ENCODE assay signal across 21 cellular contexts in the genomic region with DNA sequence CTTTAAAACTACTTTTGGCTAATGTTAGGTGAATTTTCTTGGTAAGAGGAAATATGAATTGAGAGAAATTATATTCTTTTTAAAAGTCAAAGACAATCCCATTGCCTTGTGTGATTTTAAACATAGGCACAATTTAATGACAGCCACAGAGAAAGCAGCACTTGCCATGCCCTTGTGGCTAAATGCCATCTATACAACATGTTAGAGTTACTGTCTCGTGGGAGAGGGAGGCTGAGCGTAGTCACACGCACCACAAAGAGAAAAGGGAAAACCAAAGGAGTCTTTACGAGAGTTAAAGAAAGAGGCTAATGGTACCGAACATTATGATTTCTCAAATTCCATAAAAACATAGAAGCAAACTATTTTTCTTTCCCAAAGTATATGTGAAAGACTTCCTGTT.
DNase-seq lines count a peak whose midpoint lies in the region; ATAC-seq and TF ChIP-seq lines count a peak whose summit lies in the region.
"Had no signal": no experiment of that assay in that cellular context is flagged by ENCODE, and none has a peak within 500 bp of the region (broad histone marks: within the 10 kb centered on the region; RNA-seq: fewer than 3 reads in every experiment).

No MANE protein-coding gene starts in this region.

- ATAC-seq in GM23338 = peak; percentile 45; the same call in 1 of the 3 replicates
- no peak for ATAC-seq in activated CD4-positive, alpha-beta T cell treated with anti-CD3 and anti-CD28 coated beads for 36 hours
- ATAC-seq: A549, K562, PC-3 had no signal

- POLR2A ChIA-PET in activated CD4-positive, alpha-beta memory T cell treated with anti-CD3 and anti-CD28 coated beads for 36 hours (lab: Charles Lee) = no interaction called here
- POLR2A ChIA-PET in activated CD4-positive, alpha-beta T cell treated with anti-CD3 and anti-CD28 coated beads for 36 hours (lab: Charles Lee) = no interaction called here

- H3K4me1 Mint-ChIP-seq in GM23338 = no peaks in the 10 kb centered on the region; the same call in 2 of the 3 replicates
- H3K4me1 Mint-ChIP-seq in activated CD4-positive, alpha-beta memory T cell treated with anti-CD3 and anti-CD28 coated beads for 36 hours (ENCODE audit: low read depth) = peaks cover 28% of the 10 kb centered on the region
- peaks cover 38% of the 10 kb centered on the region for H3K4me1 Mint-ChIP-seq in activated CD4-positive, alpha-beta T cell treated with anti-CD3 and anti-CD28 coated beads for 36 hours
- H3K4me1 Mint-ChIP-seq: H9 had no signal

- CTCF ChIA-PET in activated CD4-positive, alpha-beta memory T cell treated with anti-CD3 and anti-CD28 coated beads for 36 hours (lab: Charles Lee) = no interaction called here
- CTCF ChIA-PET in activated CD4-positive, alpha-beta T cell treated with anti-CD3 and anti-CD28 coated beads for 36 hours (lab: Charles Lee) = no interaction called here

- no peak overlapping the region for H3K4me3 ChIP-seq in GM23338
- H3K4me3 ChIP-seq: A549, K562 had no signal

- H3K79me2 ChIP-seq in GM23338 (replicated peaks; ENCODE audit: insufficient read depth) = no peaks in the 10 kb centered on the region

- no peaks in the 10 kb centered on the region for H3K9me3 Mint-ChIP-seq in GM23338
- H3K9me3 Mint-ChIP-seq in activated CD4-positive, alpha-beta memory T cell treated with anti-CD3 and anti-CD28 coated beads for 36 hours = no peaks in the 10 kb centered on the region
- no peaks in the 10 kb centered on the region for H3K9me3 Mint-ChIP-seq in activated CD4-positive, alpha-beta T cell treated with anti-CD3 and anti-CD28 coated beads for 36 hours (ENCODE audit: low read depth)
- H3K9me3 Mint-ChIP-seq: H9, HFFc6 had no signal

- no peaks in the 10 kb centered on the region for H3K36me3 ChIP-seq in GM23338 (ENCODE audit: insufficient read depth)
- H3K36me3 ChIP-seq: BE2C had no signal

- H3K27ac ChIP-seq in GM23338 (ENCODE audit: low read depth) = no peak overlapping the region
- H3K27ac ChIP-seq: A549, RWPE1 had no signal

- no peaks in the 10 kb centered on the region for H3K27me3 ChIP-seq in GM23338 (ENCODE audit: insufficient read depth)
- H3K27me3 ChIP-seq: BE2C had no signal

- H2AFZ ChIP-seq in GM23338 = no peak overlapping the region

- H3K36me3 Mint-ChIP-seq in GM23338 (ENCODE audit: low read depth) = no peaks in the 10 kb centered on the region
- no peaks in the 10 kb centered on the region for H3K36me3 Mint-ChIP-seq in activated CD4-positive, alpha-beta memory T cell treated with anti-CD3 and anti-CD28 coated beads for 36 hours
- no peaks in the 10 kb centered on the region for H3K36me3 Mint-ChIP-seq in activated CD4-positive, alpha-beta T cell treated with anti-CD3 and anti-CD28 coated beads for 36 hours (ENCODE audit: low read depth)

- no peaks in the 10 kb centered on the region for H3K4me1 ChIP-seq in GM23338 (ENCODE audit: insufficient read depth)
- H3K4me1 ChIP-seq: A549, BE2C had no signal

- intact Hi-C loops in activated CD4-positive, alpha-beta memory T cell treated with anti-CD3 and anti-CD28 coated beads for 36 hours (cut with micrococcal nuclease) = no loop called here
- intact Hi-C loops in activated CD4-positive, alpha-beta T cell treated with anti-CD3 and anti-CD28 coated beads for 36 hours (cut with DNase I, micrococcal nuclease) = loop anchor here in 1 of 2 experiments (10.0 kb wide), 1 partner anchor 1402 kb away; the partner anchor contains the start of gene DENND1B

- H3F3A ChIP-seq in GM23338 (replicated peaks; ENCODE audit: low read depth) = no peaks in the 10 kb centered on the region

- H3K9me2 ChIP-seq in GM23338 (ENCODE audit: insufficient read depth) = 0 out of 2 replicates have a peak, but pooled peaks cover 5% of the 10 kb centered on the region
- H3K9me2 ChIP-seq: SK-N-SH had no signal

- H3K4me3 Mint-ChIP-seq in GM23338 = no peak overlapping the region
- no peak overlapping the region for H3K4me3 Mint-ChIP-seq in activated CD4-positive, alpha-beta memory T cell treated with anti-CD3 and anti-CD28 coated beads for 36 hours
- no peak overlapping the region for H3K4me3 Mint-ChIP-seq in activated CD4-positive, alpha-beta T cell treated with anti-CD3 and anti-CD28 coated beads for 36 hours
- H3K4me3 Mint-ChIP-seq: H9, HFFc6 had no signal

- no peaks in the 10 kb centered on the region for H4K20me1 ChIP-seq in GM23338 (replicated peaks; ENCODE audit: insufficient read depth)

- no peak overlapping the region for H3K4me2 ChIP-seq in GM23338
- H3K4me2 ChIP-seq: A549, SK-N-SH had no signal

- DNase-seq in GM23338 (ENCODE audit: low spot score) = no peak
- DNase-seq in RPMI7951 (ENCODE audit: low read depth) = peak; percentile 52
- DNase-seq in inferior parietal cortex (ENCODE audit: extremely low spot score) = peak; percentile 19
- DNase-seq in superior temporal gyrus (ENCODE audit: extremely low spot score) = peak; percentile 44
- DNase-seq in activated CD4-positive, alpha-beta memory T cell treated with anti-CD3 and anti-CD28 coated beads for 36 hours = no peak
- no peak for DNase-seq in activated CD4-positive, alpha-beta T cell treated with anti-CD3 and anti-CD28 coated beads for 36 hours
- no peak for DNase-seq in activated CD8-positive, alpha-beta memory T cell treated with anti-CD3 and anti-CD28 coated beads, Interleukin-2, amount 50 U/mL, for 48 hours
- DNase-seq: BE2C, H9, HFFc6, NCI-H1105 treated with DMSO at 0.1 percent for 48 hours, NCI-H1694, NCI-H2081, NCI-H446 treated with DMSO at 0.1 percent for 48 hours, NCI-H526 treated with DMSO at 0.1 percent for 48 hours, PC-3, SHP77 treated with DMSO at 0.1 percent for 48 hours, SK-N-SH had no signal

- no peaks in the 10 kb centered on the region for H3K27me3 Mint-ChIP-seq in GM23338 (ENCODE audit: insufficient read depth, low read depth, poor library complexity)
- H3K27me3 Mint-ChIP-seq in activated CD4-positive, alpha-beta memory T cell treated with anti-CD3 and anti-CD28 coated beads for 36 hours = no peaks in the 10 kb centered on the region
- peaks cover 3% of the 10 kb centered on the region for H3K27me3 Mint-ChIP-seq in activated CD4-positive, alpha-beta T cell treated with anti-CD3 and anti-CD28 coated beads for 36 hours

- TF ChIP-seq CTCF in GM23338 (conservative IDR thresholded peaks at IDR 0.05; ENCODE audit: low read depth in 2 of 2) = no peak

- no peak overlapping the region for H3K27ac Mint-ChIP-seq in GM23338
- H3K27ac Mint-ChIP-seq in activated CD4-positive, alpha-beta memory T cell treated with anti-CD3 and anti-CD28 coated beads for 36 hours = no peak overlapping the region
- H3K27ac Mint-ChIP-seq in activated CD4-positive, alpha-beta T cell treated with anti-CD3 and anti-CD28 coated beads for 36 hours = no peak overlapping the region
- H3K27ac Mint-ChIP-seq: H9, HFFc6 had no signal

TF ChIP-seq in GM23338, 12 proteins besides CTCF, POLR2A, EP300 and RAD21 (continues in another document):
- no peak for TF ChIP-seq ZNF462 (CRISPR knock-in tag; IDR thresholded peaks at IDR 0.05)

Comparison
In these comparisons a context has a peak if more than half of its experiments do, and no peak if none do; other contexts are left out.
1. DNase-seq: peak in RPMI7951 (single experiment), inferior parietal cortex (single experiment) and superior temporal gyrus (single experiment); none in GM23338 (single experiment), activated CD4-positive, alpha-beta memory T cell treated with anti-CD3 and anti-CD28 coated beads for 36 hours (single experiment), activated CD4-positive, alpha-beta T cell treated with anti-CD3 and anti-CD28 coated beads for 36 hours (single experiment) and activated CD8-positive, alpha-beta memory T cell treated with anti-CD3 and anti-CD28 coated beads, Interleukin-2, amount 50 U/mL, for 48 hours (single experiment).